Comparison of ENCODE assay signal across 1 cellular context in genomic region chr1:35810096-35810860, GRCh38.
TF ChIP-seq lines count a peak whose summit lies in the region.

No MANE protein-coding gene starts in this region.

TF ChIP-seq in GM12878, 131 proteins besides CTCF, POLR2A, EP300 and RAD21:
- TF ChIP-seq EGR1 (IDR thresholded peaks at IDR 0.05; ENCODE audit: borderline replicate concordance in 1 of 2, low read depth in 2 of 2, low read length in 2 of 2) (no peak), TAF1 (IDR thresholded peaks at IDR 0.05; ENCODE audit: borderline replicate concordance, low read depth, low read length) (no peak), WRNIP1 (IDR thresholded peaks at IDR 0.05; ENCODE audit: borderline replicate concordance, low read depth, low read length) (no peak), RFX5 (IDR thresholded peaks at IDR 0.05; ENCODE audit: low read depth, low read length) (no peak), PKNOX1 (IDR thresholded peaks at IDR 0.05) (no peak), SUZ12 (IDR thresholded peaks at IDR 0.05; ENCODE audit: unreplicated experiment) (no peak), SMAD1 (IDR thresholded peaks at IDR 0.05; ENCODE audit: low read depth, partially characterized antibody) (no peak), JUNB (IDR thresholded peaks at IDR 0.05) (no peak), LARP7 (IDR thresholded peaks at IDR 0.05) (no peak), ZZZ3 (IDR thresholded peaks at IDR 0.05; ENCODE audit: control insufficient read depth, insufficient read length, low read depth) (no peak), NBN (IDR thresholded peaks at IDR 0.05) (no peak), POU2F2 (IDR thresholded peaks at IDR 0.05; ENCODE audit: borderline replicate concordance, low read depth, low read length) (no peak), PRDM15 (CRISPR knock-in tag; IDR thresholded peaks at IDR 0.05) (no peak), SMAD5 (IDR thresholded peaks at IDR 0.05; ENCODE audit: low read depth) (no peak), SMARCA5 (IDR thresholded peaks at IDR 0.05) (no peak), ESRRA (IDR thresholded peaks at IDR 0.05; ENCODE audit: low read length) (no peak), CBX3 (IDR thresholded peaks at IDR 0.05; ENCODE audit: borderline replicate concordance, low read depth) (no peak), MXI1 (IDR thresholded peaks at IDR 0.05; ENCODE audit: low read depth, low read length) (no peak)
- TF ChIP-seq, protein P1, sequence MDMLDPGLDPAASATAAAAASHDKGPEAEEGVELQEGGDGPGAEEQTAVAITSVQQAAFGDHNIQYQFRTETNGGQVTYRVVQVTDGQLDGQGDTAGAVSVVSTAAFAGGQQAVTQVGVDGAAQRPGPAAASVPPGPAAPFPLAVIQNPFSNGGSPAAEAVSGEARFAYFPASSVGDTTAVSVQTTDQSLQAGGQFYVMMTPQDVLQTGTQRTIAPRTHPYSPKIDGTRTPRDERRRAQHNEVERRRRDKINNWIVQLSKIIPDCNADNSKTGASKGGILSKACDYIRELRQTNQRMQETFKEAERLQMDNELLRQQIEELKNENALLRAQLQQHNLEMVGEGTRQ (IDR thresholded peaks at IDR 0.05; ENCODE audit: borderline replicate concordance, low read depth, low read length) = no peak
- TF ChIP-seq, protein P2, sequence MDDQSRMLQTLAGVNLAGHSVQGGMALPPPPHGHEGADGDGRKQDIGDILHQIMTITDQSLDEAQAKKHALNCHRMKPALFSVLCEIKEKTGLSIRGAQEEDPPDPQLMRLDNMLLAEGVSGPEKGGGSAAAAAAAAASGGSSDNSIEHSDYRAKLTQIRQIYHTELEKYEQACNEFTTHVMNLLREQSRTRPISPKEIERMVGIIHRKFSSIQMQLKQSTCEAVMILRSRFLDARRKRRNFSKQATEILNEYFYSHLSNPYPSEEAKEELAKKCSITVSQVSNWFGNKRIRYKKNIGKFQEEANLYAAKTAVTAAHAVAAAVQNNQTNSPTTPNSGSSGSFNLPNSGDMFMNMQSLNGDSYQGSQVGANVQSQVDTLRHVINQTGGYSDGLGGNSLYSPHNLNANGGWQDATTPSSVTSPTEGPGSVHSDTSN (IDR thresholded peaks at IDR 0.05; ENCODE audit: insufficient replicate concordance, low read depth, low read length) = no peak
